18 cellular contexts compared by ENCODE assay signal in genomic region chr2:28185153-28185552, GRCh38.
"Had no signal": no experiment of that assay in that cellular context is flagged by ENCODE, and none has a peak within 500 bp of the region (broad histone marks: within the 10 kb centered on the region; RNA-seq: fewer than 3 reads in every experiment).

No MANE protein-coding gene starts in this region.

- H3K9me3 Mint-ChIP-seq: central memory CD8-positive, alpha-beta T cell had no signal

- H3K9me3 ChIP-seq: body of pancreas, gastroesophageal sphincter, pancreas, transverse colon had no signal

- H3K27me3 Mint-ChIP-seq: activated naive CD8-positive, alpha-beta T cell; central memory CD8-positive, alpha-beta T cell had no signal

- DNase-seq: activated CD4-positive, alpha-beta T cell treated with anti-CD3 and anti-CD28 coated beads for 48 hours; activated CD8-positive, alpha-beta memory T cell treated with anti-CD3 and anti-CD28 coated beads, Interleukin-2, amount 50 U/mL, for 48 hours; activated gamma-delta T cell; activated T-cell treated with anti-CD3 and anti-CD28 coated beads, Interleukin-2, amount 50 U/mL, for 72 hours; body of pancreas; cortex of kidney; effector CD4-positive, alpha-beta T cell; heart right ventricle; pancreas; stimulated activated CD4-positive, alpha-beta T cell treated with anti-CD3 and anti-CD28 coated beads, Interleukin-4, amount 100 ng/mL, for 4 hours; stimulated activated CD8-positive, alpha-beta memory T cell treated with anti-CD3 and anti-CD28 coated beads, Interleukin-4, amount 100 ng/mL, for 48 hours; stimulated activated naive CD4-positive, alpha-beta T cell treated with Interleukin-2 at 50 U/mL for 16 hours; substantia nigra; transverse colon had no signal

- H3K27ac Mint-ChIP-seq: activated naive CD8-positive, alpha-beta T cell; activated T-cell treated with anti-CD3 and anti-CD28 coated beads, Interleukin-2, amount 50 U/mL, for 72 hours; T-helper 1 cell treated with Interleukin-12 subunit alpha and Interleukin-12 subunit beta and Interleukin-4 antibody, amounts not matched to agents 30 μg/mL and 1 μg/mL, for 36 hours had no signal

- H3K4me1 ChIP-seq: body of pancreas, gastroesophageal sphincter, heart right ventricle, pancreas, transverse colon had no signal

- FAIRE-seq: pancreas had no signal

- H3K4me3 ChIP-seq: body of pancreas, gastroesophageal sphincter, heart right ventricle, pancreas, transverse colon had no signal

- ATAC-seq: activated T-cell treated with anti-CD3 and anti-CD28 coated beads, Interleukin-2, amount 50 U/mL, for 72 hours; body of pancreas; gastroesophageal sphincter; heart right ventricle; pancreas had no signal

- H3K27me3 ChIP-seq: body of pancreas, gastroesophageal sphincter, heart right ventricle, pancreas, transverse colon had no signal

- H3K27ac ChIP-seq: body of pancreas, gastroesophageal sphincter, heart right ventricle, pancreas, transverse colon had no signal

- H3K4me3 Mint-ChIP-seq: activated naive CD8-positive, alpha-beta T cell; activated T-cell treated with anti-CD3 and anti-CD28 coated beads, Interleukin-2, amount 50 U/mL, for 72 hours; central memory CD8-positive, alpha-beta T cell; T-helper 1 cell treated with Interleukin-12 subunit alpha and Interleukin-12 subunit beta and Interleukin-4 antibody, amounts not matched to agents 30 μg/mL and 1 μg/mL, for 36 hours had no signal

- H3K36me3 ChIP-seq: gastroesophageal sphincter, heart right ventricle, pancreas, transverse colon had no signal

- H3K4me1 Mint-ChIP-seq: central memory CD8-positive, alpha-beta T cell had no signal
